Comparison of ENCODE assay signal across 1 cellular context in the genomic region with DNA sequence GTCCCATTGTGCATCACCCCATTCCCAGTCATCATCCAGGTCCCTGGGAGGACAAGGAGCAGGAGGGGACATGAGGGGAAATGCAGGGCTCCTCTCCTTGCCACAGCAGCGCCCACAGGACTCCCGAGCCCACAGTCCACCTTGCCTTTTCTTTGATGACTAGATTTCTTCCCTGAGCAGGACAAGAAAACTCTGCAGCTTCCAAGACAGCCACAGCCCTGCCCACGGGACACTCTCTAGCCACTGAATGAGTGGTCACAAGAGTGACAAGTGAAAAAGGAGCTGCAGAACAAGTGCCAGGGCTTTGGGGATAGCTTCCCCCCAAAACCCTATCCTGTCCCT.
TF ChIP-seq lines count a peak whose summit lies in the region.

No MANE protein-coding gene starts in this region.

TF ChIP-seq in HepG2, 621 proteins besides CTCF, POLR2A, EP300 and RAD21:
- TF ChIP-seq, protein P1, sequence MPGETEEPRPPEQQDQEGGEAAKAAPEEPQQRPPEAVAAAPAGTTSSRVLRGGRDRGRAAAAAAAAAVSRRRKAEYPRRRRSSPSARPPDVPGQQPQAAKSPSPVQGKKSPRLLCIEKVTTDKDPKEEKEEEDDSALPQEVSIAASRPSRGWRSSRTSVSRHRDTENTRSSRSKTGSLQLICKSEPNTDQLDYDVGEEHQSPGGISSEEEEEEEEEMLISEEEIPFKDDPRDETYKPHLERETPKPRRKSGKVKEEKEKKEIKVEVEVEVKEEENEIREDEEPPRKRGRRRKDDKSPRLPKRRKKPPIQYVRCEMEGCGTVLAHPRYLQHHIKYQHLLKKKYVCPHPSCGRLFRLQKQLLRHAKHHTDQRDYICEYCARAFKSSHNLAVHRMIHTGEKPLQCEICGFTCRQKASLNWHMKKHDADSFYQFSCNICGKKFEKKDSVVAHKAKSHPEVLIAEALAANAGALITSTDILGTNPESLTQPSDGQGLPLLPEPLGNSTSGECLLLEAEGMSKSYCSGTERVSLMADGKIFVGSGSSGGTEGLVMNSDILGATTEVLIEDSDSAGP (CRISPR knock-in tag; IDR thresholded peaks at IDR 0.05; ENCODE audit: borderline replicate concordance) = no peak
- TF ChIP-seq, protein P2, sequence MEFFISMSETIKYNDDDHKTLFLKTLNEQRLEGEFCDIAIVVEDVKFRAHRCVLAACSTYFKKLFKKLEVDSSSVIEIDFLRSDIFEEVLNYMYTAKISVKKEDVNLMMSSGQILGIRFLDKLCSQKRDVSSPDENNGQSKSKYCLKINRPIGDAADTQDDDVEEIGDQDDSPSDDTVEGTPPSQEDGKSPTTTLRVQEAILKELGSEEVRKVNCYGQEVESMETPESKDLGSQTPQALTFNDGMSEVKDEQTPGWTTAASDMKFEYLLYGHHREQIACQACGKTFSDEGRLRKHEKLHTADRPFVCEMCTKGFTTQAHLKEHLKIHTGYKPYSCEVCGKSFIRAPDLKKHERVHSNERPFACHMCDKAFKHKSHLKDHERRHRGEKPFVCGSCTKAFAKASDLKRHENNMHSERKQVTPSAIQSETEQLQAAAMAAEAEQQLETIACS (CRISPR knock-in tag; IDR thresholded peaks at IDR 0.05) = no peak
- TF ChIP-seq SMAD1 (CRISPR knock-in tag; IDR thresholded peaks at IDR 0.05; ENCODE audit: borderline replicate concordance, low read depth) (0 out of 2 replicates have a peak, but pooled peaks have one; percentile 13), ZBTB7A (CRISPR knock-in tag; IDR thresholded peaks at IDR 0.05) (no peak), NCOA1 (CRISPR knock-in tag; IDR thresholded peaks at IDR 0.05) (no peak), ZNF563 (CRISPR knock-in tag; IDR thresholded peaks at IDR 0.05) (no peak), MIER2 (CRISPR knock-in tag; IDR thresholded peaks at IDR 0.05) (no peak)
- TF ChIP-seq, protein P3, sequence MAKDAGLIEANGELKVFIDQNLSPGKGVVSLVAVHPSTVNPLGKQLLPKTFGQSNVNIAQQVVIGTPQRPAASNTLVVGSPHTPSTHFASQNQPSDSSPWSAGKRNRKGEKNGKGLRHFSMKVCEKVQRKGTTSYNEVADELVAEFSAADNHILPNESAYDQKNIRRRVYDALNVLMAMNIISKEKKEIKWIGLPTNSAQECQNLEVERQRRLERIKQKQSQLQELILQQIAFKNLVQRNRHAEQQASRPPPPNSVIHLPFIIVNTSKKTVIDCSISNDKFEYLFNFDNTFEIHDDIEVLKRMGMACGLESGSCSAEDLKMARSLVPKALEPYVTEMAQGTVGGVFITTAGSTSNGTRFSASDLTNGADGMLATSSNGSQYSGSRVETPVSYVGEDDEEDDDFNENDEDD (CRISPR knock-in tag; IDR thresholded peaks at IDR 0.05; ENCODE audit: borderline replicate concordance) = no peak
